ENCODE assay signal across 8 cellular contexts in genomic region chr1:229507951-229508822, GRCh38. TPM values are rescaled to one million over a fixed set of nuclear protein-coding genes. Genes with fewer than 3 reads are reported as not detected.
DNase-seq lines count a peak whose midpoint lies in the region; ATAC-seq and TF ChIP-seq lines count a peak whose summit lies in the region.

NUP133 (minus strand) TSS chr1:229508341; CDS start chr1:229508249, 92 bp downstream.

- H3K4me3 Mint-ChIP-seq in activated naive CD8-positive, alpha-beta T cell: peak within 1 kb of the TSS; percentile 92

- H3K36me3 Mint-ChIP-seq in activated naive CD8-positive, alpha-beta T cell: no peaks in the 10 kb centered on the region

- H3K4me1 ChIP-seq in osteoblast (ENCODE audit: insufficient read depth, low read length) (peaks cover 26% of the 10 kb centered on the region), thoracic aorta (ENCODE audit: control insufficient read depth in 1 of 2, low read depth in 2 of 2) (peaks cover 10 to 24% of the 10 kb centered on the region in 2 donors)

- no peaks in the 10 kb centered on the region for H3K27me3 Mint-ChIP-seq in activated naive CD8-positive, alpha-beta T cell

- H4K20me1 ChIP-seq in osteoblast (ENCODE audit: insufficient read depth, low read length): no peaks in the 10 kb centered on the region

- H3K27ac ChIP-seq in osteoblast (ENCODE audit: low read depth, low read length) (peak within 1 kb of the TSS; percentile 95), thoracic aorta (peak within 1 kb of the TSS; percentile 90 to 94)

- POLR2A ChIA-PET in GM10248 (lab: Yijun Ruan, JAX): no interaction called here

- H3K27me3 ChIP-seq in osteoblast (ENCODE audit: insufficient read depth, low read length): no peaks in the 10 kb centered on the region
- no peaks in the 10 kb centered on the region for H3K27me3 ChIP-seq in thoracic aorta (replicated peaks; ENCODE audit: insufficient read depth)

- H2AFZ ChIP-seq in osteoblast (ENCODE audit: low read length): peak within 1 kb of the TSS; percentile 95

- peaks cover 32% of the 10 kb centered on the region for H3K79me2 ChIP-seq in osteoblast (ENCODE audit: insufficient read depth, low read length)

- peak; percentile 95 for DNase-seq in GM10248 (ENCODE audit: extremely low spot score)
- peak; percentile 87 for DNase-seq in NCI-H1105 (lab: John Stamatoyannopoulos, UW)
- DNase-seq in SKM-1 treated with dmso at 0.1 percent for 144 hours (lab: John Stamatoyannopoulos, UW; ENCODE audit: unreplicated experiment): peak; percentile 98
- DNase-seq in glomerular visceral epithelial cell (ENCODE audit: extremely low spot score): peak; percentile 97
- peak; percentile 97 for DNase-seq in osteoblast (ENCODE audit: insufficient read length, low spot score, missing footprints)
- DNase-seq in thoracic aorta (ENCODE audit: low spot score): peak; percentile 99

- CTCF ChIA-PET in GM10248 (lab: Yijun Ruan, JAX): interaction anchor here (0.8 to 2.7 kb wide), 10 partner anchors 10 to 844 kb away, joined by 3 to 14 read pairs (median 4); partner anchors contain the start of gene ABCB10

- no peak for TF ChIP-seq CTCF in GM10248 (IDR thresholded peaks at IDR 0.05; ENCODE audit: control extremely low read depth, extremely low read depth, low read depth, missing control alignments)
- no peak for TF ChIP-seq CTCF in osteoblast (IDR thresholded peaks at IDR 0.05; ENCODE audit: extremely low read depth, low read depth, low read length)
- no peak for TF ChIP-seq CTCF in thoracic aorta (IDR thresholded peaks at IDR 0.05)

- peak within 1 kb of the TSS; percentile 99 for H3K27ac Mint-ChIP-seq in activated naive CD8-positive, alpha-beta T cell

- peaks cover 3% of the 10 kb centered on the region for H3K36me3 ChIP-seq in osteoblast (ENCODE audit: insufficient read depth, low read length)
- peaks cover 4% of the 10 kb centered on the region for H3K36me3 ChIP-seq in thoracic aorta

- H3K4me1 Mint-ChIP-seq in activated naive CD8-positive, alpha-beta T cell (ENCODE audit: low read depth): peaks cover 43% of the 10 kb centered on the region

- H3K4me3 ChIP-seq in osteoblast (ENCODE audit: insufficient read depth, low read length) (peak within 1 kb of the TSS; percentile 81), thoracic aorta (peak within 1 kb of the TSS; percentile 93)

- ATAC-seq in HG02623 (IDR thresholded peaks at IDR 0.05; ENCODE audit: unreplicated experiment): peak; percentile 90
- ATAC-seq in thoracic aorta (ENCODE audit: insufficient number of reproducible peaks, low FRiP score, low read depth): peak; percentile 96

- H3K9me3 ChIP-seq in osteoblast (ENCODE audit: low read depth, low read length) (no peaks in the 10 kb centered on the region), thoracic aorta (no peaks in the 10 kb centered on the region)

- peak within 1 kb of the TSS; percentile 90 for H3K4me2 ChIP-seq in osteoblast (ENCODE audit: insufficient read depth, low read length)

- no peaks in the 10 kb centered on the region for H3K9me3 Mint-ChIP-seq in activated naive CD8-positive, alpha-beta T cell (ENCODE audit: low read depth)

RNA-seq across cellular contexts. Expression of gene NUP133, which starts in this region (rescaled TPM):
- total RNA-seq in osteoblast (35.1 and 35.4 TPM in 2 replicates), thoracic aorta (10 to 100 TPM; 25.0 to 45.6 TPM)

Comparison
In these comparisons a context has a peak if more than half of its experiments do, and no peak if none do; other contexts are left out.
1. Peak in every context shown above with its lines: DNase-seq, ATAC-seq, H3K4me3 ChIP-seq and H3K27ac ChIP-seq.